ENCODE assay signal across 8 cellular contexts in the genomic region with DNA sequence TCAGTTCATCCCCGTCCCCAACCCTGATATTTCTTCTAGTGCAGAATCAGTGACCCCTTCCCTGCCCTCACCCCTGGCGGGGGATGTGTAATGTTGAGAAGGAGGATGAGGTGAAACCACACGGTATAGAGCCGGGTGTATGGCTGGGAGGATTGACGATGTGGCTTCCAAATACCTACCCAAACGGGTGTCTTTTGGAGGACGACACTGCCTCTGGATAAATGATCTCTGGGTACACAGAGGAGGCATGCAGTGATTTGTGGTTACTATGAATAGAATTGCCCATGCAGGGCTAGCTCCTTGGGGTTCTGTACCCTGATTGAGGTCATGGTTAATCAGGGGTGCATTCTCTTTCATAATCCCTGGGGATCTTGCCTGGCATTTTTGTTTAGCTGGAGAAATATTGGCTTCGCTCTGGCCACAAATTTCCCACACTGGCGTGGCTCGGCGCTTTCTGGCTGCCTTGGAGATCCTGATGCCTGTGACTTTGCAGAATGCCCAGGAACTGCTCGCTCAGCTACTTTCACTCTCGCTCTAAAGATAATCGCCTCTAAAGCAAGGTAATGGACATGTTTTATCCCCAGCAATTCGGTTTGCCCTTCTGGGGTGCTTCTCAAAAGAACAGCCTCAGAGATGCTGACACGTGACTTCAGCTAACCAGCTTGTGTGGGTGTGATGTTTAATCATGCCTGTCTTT.
A peak's percentile ranks its signal among the peaks of the same experiment; 100 is the strongest.
DNase-seq lines count a peak whose midpoint lies in the region; ATAC-seq and TF ChIP-seq lines count a peak whose summit lies in the region.
"Had no signal": no experiment of that assay in that cellular context is flagged by ENCODE, and none has a peak within 500 bp of the region (broad histone marks: within the 10 kb centered on the region; RNA-seq: fewer than 3 reads in every experiment).

No MANE protein-coding gene starts in this region.

- ATAC-seq in GM21367 (IDR thresholded peaks at IDR 0.05; ENCODE audit: unreplicated experiment) (no peak), HG03378 (IDR thresholded peaks at IDR 0.05; ENCODE audit: unreplicated experiment) (no peak), GM18907 (IDR thresholded peaks at IDR 0.05; ENCODE audit: unreplicated experiment) (no peak)

- peak overlapping the region; percentile 49 for H3K4me3 ChIP-seq in fibroblast of villous mesenchyme (ENCODE audit: low read depth, low read length)

- peak; percentile 17 for DNase-seq in HT1080 (ENCODE audit: low read depth)
- DNase-seq in RPMI8226, result peak; percentile 85
- DNase-seq in fibroblast of villous mesenchyme (ENCODE audit: low read depth), result peak; percentile 35
- DNase-seq in renal cortical epithelial cell (ENCODE audit: low read depth), result peak; percentile 61
- DNase-seq: NCI-H526 had no signal

- TF ChIP-seq CTCF in fibroblast of villous mesenchyme (IDR thresholded peaks at IDR 0.05; ENCODE audit: insufficient read depth, low read depth, low read length), result no peak

Comparison
In these comparisons a context has a peak if more than half of its experiments do, and no peak if none do; other contexts are left out.
1. DNase-seq: peak in every context shown above with its lines; median percentile 85 in RPMI8226; 61 in renal cortical epithelial cell; 35 in fibroblast of villous mesenchyme; 17 in HT1080.